In genomic region chr2:169528271-169528701, GRCh38 we compare ENCODE assay signal across 8 cellular contexts. TPM values are rescaled to one million over a fixed set of nuclear protein-coding genes. Genes with fewer than 3 reads are reported as not detected.
DNase-seq lines count a peak whose midpoint lies in the region; ATAC-seq and TF ChIP-seq lines count a peak whose summit lies in the region.

No MANE protein-coding gene starts in this region.

- peak; percentile 86 for TF ChIP-seq CTCF in WI38 (IDR thresholded peaks at IDR 0.05; ENCODE audit: low read depth, low read length)
- TF ChIP-seq CTCF in cardiac fibroblast (IDR thresholded peaks at IDR 0.05; ENCODE audit: low read depth, low read length), result peak; percentile 77
- peak; percentile 77 to 78 for TF ChIP-seq CTCF in left lung (IDR thresholded peaks at IDR 0.05)

- DNase-seq in DMS 273 (lab: John Stamatoyannopoulos, UW; ENCODE audit: unreplicated experiment), result peak; percentile 85
- no peak for DNase-seq in DMS 273 treated with DMSO at 0.1 percent for 48 hours (lab: John Stamatoyannopoulos, UW)
- DNase-seq in NCI-H146 (lab: John Stamatoyannopoulos, UW), result peak; percentile 26
- DNase-seq in cardiac fibroblast (ENCODE audit: low read depth in 2 of 2), result peak; percentile 61 to 71
- DNase-seq in left lung, result peak in 1 of 2 donors; percentile 44
- peak; percentile 20 for DNase-seq in stimulated activated CD8-positive, alpha-beta memory T cell treated with anti-CD3 and anti-CD28 coated beads, Interleukin-12 subunit alpha, Interleukin-12 subunit beta, amount 100 ng/mL, for 24 hours (ENCODE audit: extremely low read depth)

- H3K9me3 ChIP-seq in left lung, result no peaks in the 10 kb centered on the region

- H3K27me3 ChIP-seq in left lung, result no peaks in the 10 kb centered on the region

- peak; percentile 82 for ATAC-seq in HG02571 (IDR thresholded peaks at IDR 0.05; ENCODE audit: unreplicated experiment)
- ATAC-seq in left lung, result peak; percentile 93

- H3K36me3 ChIP-seq in left lung, result peaks cover 0 to 9% of the 10 kb centered on the region in 2 donors

- H3K4me3 ChIP-seq in WI38 (ENCODE audit: low read depth, low read length), result no peak overlapping the region
- no peak overlapping the region for H3K4me3 ChIP-seq in cardiac fibroblast (replicated peaks in 1 of 2; ENCODE audit: low read depth in 2 of 2, low read length in 2 of 2)
- no peak overlapping the region for H3K4me3 ChIP-seq in left lung

- intact Hi-C loops in left lung (cut with DNase I), result no loop called here

- no peak overlapping the region for H3K27ac ChIP-seq in left lung

- H3K4me1 ChIP-seq in left lung, result no peaks in the 10 kb centered on the region

RNA-seq across cellular contexts. Expression of gene KLHL41, which starts 18.8 kb away (rescaled TPM):
- 1 to 10 TPM; 1.4 to 1.5 TPM for total RNA-seq in left lung

RNA-seq across cellular contexts. Expression of gene FASTKD1, which starts 45.4 kb away (rescaled TPM):
- 10 to 100 TPM; 29.3 to 33.3 TPM for total RNA-seq in left lung

RNA-seq across cellular contexts. Expression of gene BBS5, which starts 49.0 kb away (rescaled TPM):
- total RNA-seq in left lung, result 1 to 10 TPM; 6.2 to 8.0 TPM

RNA-seq across cellular contexts. Expression of gene PPIG, which starts 55.9 kb away (rescaled TPM):
- total RNA-seq in left lung, result 10 to 100 TPM; 40.8 to 45.4 TPM
